ENCODE assay signal across 19 cellular contexts in the genomic region with DNA sequence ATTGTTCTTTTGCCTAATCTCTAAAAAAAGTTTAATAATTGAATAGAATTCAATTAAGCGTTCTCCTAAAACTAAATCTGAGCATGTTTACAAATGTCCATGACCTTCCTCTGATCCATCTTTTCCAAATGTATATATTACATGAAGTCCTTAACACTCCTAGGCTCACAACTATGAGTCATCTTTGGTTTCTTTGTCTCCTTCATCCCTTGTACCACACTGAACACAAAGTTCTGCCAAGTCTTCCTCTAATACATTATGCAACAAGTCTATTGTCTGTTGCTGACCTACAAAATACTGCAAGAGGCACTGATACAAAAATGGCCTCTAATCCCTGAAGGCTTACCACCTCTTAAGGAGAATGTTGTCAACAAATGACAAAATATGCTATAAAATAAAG.
"Had no signal": no experiment of that assay in that cellular context is flagged by ENCODE, and none has a peak within 500 bp of the region (broad histone marks: within the 10 kb centered on the region; RNA-seq: fewer than 3 reads in every experiment).

No MANE protein-coding gene starts in this region.

- H3K27me3 Mint-ChIP-seq: activated naive CD8-positive, alpha-beta T cell; brain; memory B cell; naive thymus-derived CD4-positive, alpha-beta T cell; stimulated activated memory B cell treated with anti-CD40 and anti-IgM and Interleukin-4, amounts not matched to agents 10 μg/mL and 1 μg/mL and 100 μg/mL, for 72 hours had no signal

- H3K36me3 Mint-ChIP-seq: activated naive CD8-positive, alpha-beta T cell; brain; naive thymus-derived CD4-positive, alpha-beta T cell; neural progenitor cell; stimulated activated memory B cell treated with anti-CD40 and anti-IgM and Interleukin-4, amounts not matched to agents 10 μg/mL and 1 μg/mL and 100 μg/mL, for 72 hours had no signal

- H3K4me3 Mint-ChIP-seq: activated naive CD8-positive, alpha-beta T cell; brain; memory B cell; naive thymus-derived CD4-positive, alpha-beta T cell; neural progenitor cell; stimulated activated memory B cell treated with anti-CD40 and anti-IgM and Interleukin-4, amounts not matched to agents 10 μg/mL and 1 μg/mL and 100 μg/mL, for 72 hours had no signal

- H3K4me1 Mint-ChIP-seq: brain; naive thymus-derived CD4-positive, alpha-beta T cell; neural progenitor cell; stimulated activated memory B cell treated with anti-CD40 and anti-IgM and Interleukin-4, amounts not matched to agents 10 μg/mL and 1 μg/mL and 100 μg/mL, for 72 hours had no signal

- H3K27ac Mint-ChIP-seq: activated naive CD8-positive, alpha-beta T cell; brain; memory B cell; naive thymus-derived CD4-positive, alpha-beta T cell; neural progenitor cell; stimulated activated memory B cell treated with anti-CD40 and anti-IgM and Interleukin-4, amounts not matched to agents 10 μg/mL and 1 μg/mL and 100 μg/mL, for 72 hours had no signal

- H3K4me3 ChIP-seq: neural progenitor cell, psoas muscle, right lobe of liver, thoracic aorta, upper lobe of right lung had no signal

- DNase-seq: activated CD4-positive, alpha-beta T cell treated with anti-CD3 and anti-CD28 coated beads, Interleukin-2, amount 50 U/mL, for 4 hours; activated gamma-delta T cell treated with Interleukin-2 at 50 U/mL for 16 hours; cerebellar nuclear complex; effector memory CD4-positive, alpha-beta T cell; head of caudate nucleus; kidney; naive thymus-derived CD4-positive, alpha-beta T cell; psoas muscle; right lobe of liver; stimulated activated CD4-positive, alpha-beta T cell treated with anti-CD3 and anti-CD28 coated beads, Interleukin-4, amount 100 ng/mL, for 4 hours; SW 1271; T-helper 2 cell; upper lobe of right lung had no signal
